Comparison of ENCODE assay signal across 8 cellular contexts in the genomic region with DNA sequence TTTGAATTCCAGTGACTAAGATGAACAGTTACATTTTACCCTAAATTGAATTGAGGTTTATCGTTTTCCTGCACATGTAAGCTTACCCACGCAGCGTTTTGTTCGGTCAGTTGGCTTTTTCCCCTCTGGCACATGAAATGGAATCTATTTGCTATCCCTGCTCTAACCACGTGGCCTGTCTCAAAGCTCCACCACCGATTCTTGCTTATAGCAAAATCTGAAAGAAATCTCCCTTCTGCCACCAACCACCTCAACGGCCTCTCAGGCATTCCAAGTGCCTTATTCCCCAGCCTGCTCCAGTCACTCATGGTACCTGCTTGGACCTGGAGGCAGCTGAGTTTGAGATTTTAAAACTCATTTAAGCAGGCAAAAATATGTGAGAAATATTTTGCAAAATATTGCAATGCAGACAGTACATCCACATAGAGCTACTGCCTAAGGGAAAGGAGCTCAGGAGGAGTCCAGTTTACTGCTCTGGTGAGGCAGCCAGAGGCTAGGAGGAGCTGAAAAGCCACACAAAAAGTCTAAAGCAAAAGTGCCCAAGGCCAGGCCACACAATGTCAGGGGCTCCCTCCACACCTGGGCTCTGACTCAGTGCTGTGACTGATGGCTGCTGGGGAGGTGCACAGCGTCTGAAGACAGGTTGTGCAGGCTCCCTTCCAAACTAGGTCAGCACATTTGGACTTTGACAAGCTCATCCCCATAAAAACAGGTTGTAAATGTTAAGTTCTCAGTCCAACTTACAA. TPM values are rescaled to one million over a fixed set of nuclear protein-coding genes. Genes with fewer than 3 reads are reported as not detected.
DNase-seq lines count a peak whose midpoint lies in the region; ATAC-seq, FAIRE-seq and TF ChIP-seq lines count a peak whose summit lies in the region.

No MANE protein-coding gene starts in this region.

- peaks cover 32% of the 10 kb centered on the region for H3K4me1 Mint-ChIP-seq in glutamatergic neuron (ENCODE audit: low read depth, unreplicated experiment)

- H3K4me3 ChIP-seq in esophagus squamous epithelium, result peak overlapping the region in 1 of 4 donors; percentile 12

- H3K9me3 Mint-ChIP-seq in glutamatergic neuron (ENCODE audit: unreplicated experiment), result no peaks in the 10 kb centered on the region

- no peak for FAIRE-seq in RCC 7860 (lab: Jason Lieb, UNC)

- peak; percentile 54 for DNase-seq in GM03348 (ENCODE audit: low spot score)
- no peak for DNase-seq in esophagus squamous epithelium (lab: John Stamatoyannopoulos, UW)
- DNase-seq in omental fat pad (ENCODE audit: low spot score), result no peak
- no peak for DNase-seq in glutamatergic neuron
- no peak for DNase-seq in NCI-H1694 treated with DMSO at 0.1 percent for 48 hours (lab: John Stamatoyannopoulos, UW)
- no peak for DNase-seq in RCC 7860 (ENCODE audit: low spot score)

- H3K36me3 Mint-ChIP-seq in glutamatergic neuron (ENCODE audit: unreplicated experiment), result no peaks in the 10 kb centered on the region

- TF ChIP-seq CTCF in esophagus squamous epithelium (IDR thresholded peaks at IDR 0.05), result no peak
- TF ChIP-seq CTCF in omental fat pad (IDR thresholded peaks at IDR 0.05), result no peak
- TF ChIP-seq CTCF in glutamatergic neuron (IDR thresholded peaks at IDR 0.05; ENCODE audit: partially characterized antibody, unreplicated experiment), result no peak

- no peaks in the 10 kb centered on the region for H3K36me3 ChIP-seq in esophagus squamous epithelium

- H3K27me3 ChIP-seq in esophagus squamous epithelium, result no peaks in the 10 kb centered on the region

- H3K4me1 ChIP-seq in esophagus squamous epithelium, result peaks cover 22 to 100% (median 50%) of the 10 kb centered on the region in 3 donors

- peak; percentile 73 for ATAC-seq in SK-N-SH treated with all-trans-retinoic acid at 6 μM for 48 hours
- peak; percentile 43 for ATAC-seq in omental fat pad (ENCODE audit: low FRiP score)
- ATAC-seq in GM21576 (IDR thresholded peaks at IDR 0.05; ENCODE audit: unreplicated experiment), result no peak

- no peak overlapping the region for H3K4me3 Mint-ChIP-seq in glutamatergic neuron (ENCODE audit: unreplicated experiment)

- no peaks in the 10 kb centered on the region for H3K27me3 Mint-ChIP-seq in glutamatergic neuron (ENCODE audit: unreplicated experiment)

- H3K9me3 ChIP-seq in esophagus squamous epithelium, result no peaks in the 10 kb centered on the region

- peak overlapping the region; percentile 67 to 80 (median 76) for H3K27ac ChIP-seq in esophagus squamous epithelium

- TF ChIP-seq POLR2A in esophagus squamous epithelium (IDR thresholded peaks at IDR 0.05), result no peak

- 15 to 28% methylated on average over 7 to 8 of the region's 8 CpGs for WGBS in esophagus squamous epithelium, 2 donors

- intact Hi-C loops in esophagus squamous epithelium (cut with DNase I), result no loop called here

- no peak overlapping the region for H3K27ac Mint-ChIP-seq in glutamatergic neuron (ENCODE audit: unreplicated experiment)

TF ChIP-seq in SK-N-SH treated with all-trans-retinoic acid at 6 μM for 48 hours, 23 proteins besides CTCF, POLR2A, EP300 and RAD21:
- no peak for TF ChIP-seq SNAI2 (CRISPR knock-in tag; IDR thresholded peaks at IDR 0.05)
- TF ChIP-seq, protein P1, sequence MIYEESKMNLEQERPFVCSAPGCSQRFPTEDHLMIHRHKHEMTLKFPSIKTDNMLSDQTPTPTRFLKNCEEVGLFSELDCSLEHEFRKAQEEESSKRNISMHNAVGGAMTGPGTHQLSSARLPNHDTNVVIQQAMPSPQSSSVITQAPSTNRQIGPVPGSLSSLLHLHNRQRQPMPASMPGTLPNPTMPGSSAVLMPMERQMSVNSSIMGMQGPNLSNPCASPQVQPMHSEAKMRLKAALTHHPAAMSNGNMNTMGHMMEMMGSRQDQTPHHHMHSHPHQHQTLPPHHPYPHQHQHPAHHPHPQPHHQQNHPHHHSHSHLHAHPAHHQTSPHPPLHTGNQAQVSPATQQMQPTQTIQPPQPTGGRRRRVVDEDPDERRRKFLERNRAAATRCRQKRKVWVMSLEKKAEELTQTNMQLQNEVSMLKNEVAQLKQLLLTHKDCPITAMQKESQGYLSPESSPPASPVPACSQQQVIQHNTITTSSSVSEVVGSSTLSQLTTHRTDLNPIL (CRISPR knock-in tag; IDR thresholded peaks at IDR 0.05; ENCODE audit: low read depth), result 0 out of 2 replicates have a peak, but pooled peaks have one; percentile 3

RNA-seq across cellular contexts. Expression of a gene that starts 26.4 kb away (rescaled TPM):
- total RNA-seq in esophagus squamous epithelium, result 10 to 100 TPM; 36.2 to 48.1 (median 43.2) TPM
- total RNA-seq in omental fat pad, result 10 to 100 TPM; 42.6 to 86.8 (median 58.6) TPM
- total RNA-seq in glutamatergic neuron (ENCODE audit: unreplicated experiment), result 89.9 TPM
